ENCODE assay signal across 8 cellular contexts in genomic region chr1:69737527-69738176, GRCh38.
DNase-seq lines count a peak whose midpoint lies in the region; ATAC-seq, FAIRE-seq and TF ChIP-seq lines count a peak whose summit lies in the region.

No MANE protein-coding gene starts in this region.

- H3K27me3 ChIP-seq in prostate gland (replicated peaks; ENCODE audit: insufficient read depth): no peaks in the 10 kb centered on the region

- WGBS in A549 (ENCODE audit: missing lambda C conversion rate): 2% methylated on average over 3 of the region's 3 CpGs
- WGBS in prostate gland: 60% methylated on average over 3 of the region's 3 CpGs

- no peak for TF ChIP-seq EP300 in A549 (IDR thresholded peaks at IDR 0.05)

- DNase-seq in A549 (ENCODE audit: low read depth in 1 of 2, low spot score in 1 of 2) (peak; percentile 2 to 64), NCI-H1417 (lab: John Stamatoyannopoulos, UW) (peak; percentile 52 to 86 (median 71)), SKM-1 treated with dmso at 0.1 percent for 144 hours (lab: John Stamatoyannopoulos, UW; ENCODE audit: unreplicated experiment) (peak; percentile 67), foreskin melanocyte (peak; percentile 66), prostate gland (ENCODE audit: low spot score) (peak; percentile 15)

- H3K4me1 ChIP-seq in A549 (no peaks in the 10 kb centered on the region), prostate gland (replicated peaks) (no peaks in the 10 kb centered on the region)

- POLR2A ChIA-PET in A549 (lab: Yijun Ruan, JAX): no interaction called here

- CTCF ChIA-PET in A549 (lab: Yijun Ruan, JAX): interaction anchor here (0.6 to 3.0 kb wide), 16 partner anchors 9 to 1623 kb away, joined by 3 to 14 read pairs (median 4); no protein-coding TSS in a partner anchor

- TF ChIP-seq POLR2A in A549 (IDR thresholded peaks at IDR 0.05; ENCODE audit: low read length): no peak
- TF ChIP-seq POLR2A in prostate gland (IDR thresholded peaks at IDR 0.05): no peak

- H3K4me2 ChIP-seq in A549: no peak overlapping the region

- intact Hi-C loops in prostate gland (cut with DNase I): no loop called here

- H3K36me3 ChIP-seq in prostate gland: no peaks in the 10 kb centered on the region

- no peaks in the 10 kb centered on the region for H3K9me3 ChIP-seq in A549
- H3K9me3 ChIP-seq in prostate gland: no peaks in the 10 kb centered on the region

- H3K4me3 ChIP-seq in A549 (no peak overlapping the region), prostate gland (no peak overlapping the region)

- H3K27ac ChIP-seq in A549 (no peak overlapping the region), prostate gland (no peak overlapping the region)

- TF ChIP-seq CTCF in A549 (IDR thresholded peaks at IDR 0.05): peak; percentile 66
- TF ChIP-seq CTCF in GM12872 (IDR thresholded peaks at IDR 0.05; ENCODE audit: insufficient read depth, low read depth, low read length): peak; percentile 68
- peak in 3 of 4 experiments; percentile 34 to 53 (median 49) for TF ChIP-seq CTCF in prostate gland (IDR thresholded peaks at IDR 0.05)

- FAIRE-seq in A549 (lab: Jason Lieb, UNC): no peak

- peak; percentile 66 to 73 for TF ChIP-seq RAD21 in A549 (conservative IDR thresholded peaks at IDR 0.05 in 1 of 2, IDR thresholded peaks at IDR 0.05 in 1 of 2)

- ATAC-seq in A549: peak; percentile 73 to 87
- ATAC-seq in HG02642 (IDR thresholded peaks at IDR 0.05; ENCODE audit: poor library complexity, unreplicated experiment): peak; percentile 91
- no peak for ATAC-seq in HG02970 (IDR thresholded peaks at IDR 0.05; ENCODE audit: low FRiP score, unreplicated experiment)

TF ChIP-seq in A549, 52 proteins besides CTCF, POLR2A, EP300 and RAD21:
- TF ChIP-seq RFX5 (IDR thresholded peaks at IDR 0.05) (no peak), SMC3 (IDR thresholded peaks at IDR 0.05) (peak; percentile 56; the same call in 2 of the 3 replicates)

Comparison
In these comparisons a context has a peak if more than half of its experiments do, and no peak if none do; other contexts are left out.
1. DNase-seq: peak in every context shown above with its lines; median percentile 71 in NCI-H1417; 67 in SKM-1 treated with dmso at 0.1 percent for 144 hours; 66 in foreskin melanocyte; 33 in A549; 15 in prostate gland.